14 cellular contexts compared by ENCODE assay signal in the genomic region with DNA sequence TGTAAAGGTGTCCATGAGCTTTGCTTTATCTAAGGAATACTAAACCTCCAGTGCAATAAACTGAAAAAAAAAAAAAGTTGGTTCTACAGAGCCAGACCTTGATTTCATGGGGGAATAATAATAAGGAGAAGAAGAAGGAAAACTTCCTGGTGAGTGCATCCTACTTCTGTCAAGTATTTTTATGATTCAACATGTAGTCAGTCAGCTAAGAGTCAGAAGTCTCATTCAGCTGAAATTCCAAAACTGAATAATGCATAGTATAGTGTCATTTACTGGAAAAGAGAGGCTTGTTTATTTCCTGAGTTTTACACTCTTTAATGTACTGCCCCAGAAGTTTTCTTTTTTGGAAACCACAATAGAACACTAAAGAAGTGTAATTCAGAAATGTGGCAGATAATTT.
DNase-seq lines count a peak whose midpoint lies in the region; TF ChIP-seq lines count a peak whose summit lies in the region.
"Had no signal": no experiment of that assay in that cellular context is flagged by ENCODE, and none has a peak within 500 bp of the region (broad histone marks: within the 10 kb centered on the region; RNA-seq: fewer than 3 reads in every experiment).

No MANE protein-coding gene starts in this region.

- H3K4me1 ChIP-seq in mesenchymal stem cell (ENCODE audit: control insufficient read depth, insufficient read depth, low read depth, low read length), result no peaks in the 10 kb centered on the region

- H3K27ac ChIP-seq in mesenchymal stem cell (ENCODE audit: low read length, poor library complexity, severe bottlenecking), result no peak overlapping the region
- H3K27ac ChIP-seq: heart right ventricle had no signal

- POLR2A ChIA-PET in BJ (lab: Charles Lee), result no interaction called here

- no peaks in the 10 kb centered on the region for H3K9me3 ChIP-seq in mesenchymal stem cell (ENCODE audit: control insufficient read depth, low read length)

- TF ChIP-seq CTCF in BJ (IDR thresholded peaks at IDR 0.05; ENCODE audit: insufficient read depth, low read depth, low read length) (no peak), cardiac fibroblast (IDR thresholded peaks at IDR 0.05; ENCODE audit: low read depth, low read length) (no peak)

- no peak overlapping the region for H4K8ac ChIP-seq in mesenchymal stem cell (ENCODE audit: low read length)

- no peak overlapping the region for H2BK120ac ChIP-seq in mesenchymal stem cell (ENCODE audit: low read depth, low read length)

- peak overlapping the region; percentile 73 for H3K9ac ChIP-seq in mesenchymal stem cell (ENCODE audit: low read length)

- H2BK5ac ChIP-seq in mesenchymal stem cell (ENCODE audit: low read depth, low read length, poor library complexity, severe bottlenecking), result no peak overlapping the region

- H3K27me3 ChIP-seq in BJ (ENCODE audit: control insufficient read depth, insufficient read depth, low read length), result no peaks in the 10 kb centered on the region
- H3K27me3 ChIP-seq in mesenchymal stem cell (ENCODE audit: control insufficient read depth in 1 of 2, insufficient read depth in 1 of 2, low read length in 2 of 2), result no peaks in the 10 kb centered on the region
- H3K27me3 ChIP-seq: heart right ventricle had no signal

- DNase-seq in BJ (ENCODE audit: low read depth) (peak; percentile 36), M059J (ENCODE audit: low read depth) (peak; percentile 63), cardiac fibroblast (ENCODE audit: low read depth in 2 of 2) (peak; percentile 27 to 65), mesenchymal stem cell (peak; percentile 29), COLO668 (lab: John Stamatoyannopoulos, UW; ENCODE audit: unreplicated experiment) (no peak), NCI-H748 (lab: John Stamatoyannopoulos, UW; ENCODE audit: unreplicated experiment) (no peak), cerebellar cortex (ENCODE audit: low spot score) (no peak), NCI-H526 (lab: John Stamatoyannopoulos, UW) (no peak)
- DNase-seq: activated CD4-positive, alpha-beta T cell treated with anti-CD3 and anti-CD28 coated beads, Interleukin-2, amount 10 ng/mL, durations not matched to agents 7 days and 5 days; activated T-cell treated with anti-CD3 and anti-CD28 coated beads, Interleukin-2, amount 50 U/mL, for 4 hours; CD8-positive, alpha-beta memory T cell; effector CD8-positive, alpha-beta T cell; heart right ventricle; NCI-H1092 treated with DMSO at 0.1 percent for 48 hours had no signal

- H3K4ac ChIP-seq in mesenchymal stem cell (ENCODE audit: low read depth in 1 of 2, low read length in 2 of 2), result no peak overlapping the region

- no peak overlapping the region for H2BK15ac ChIP-seq in mesenchymal stem cell (ENCODE audit: low read depth, poor library complexity, severe bottlenecking)

- H3K23ac ChIP-seq in mesenchymal stem cell (ENCODE audit: low read length in 2 of 2), result no peak overlapping the region

- no peak overlapping the region for H2AFZ ChIP-seq in mesenchymal stem cell (ENCODE audit: low read depth, low read length)

- H3K4me3 ChIP-seq in BJ (ENCODE audit: low read depth, low read length) (no peak overlapping the region), cardiac fibroblast (replicated peaks in 1 of 2; ENCODE audit: low read depth in 2 of 2, low read length in 2 of 2) (no peak overlapping the region), mesenchymal stem cell (ENCODE audit: insufficient read depth in 1 of 2, low read depth in 1 of 2, low read length in 2 of 2) (peak overlapping the region in 1 of 2 experiments; percentile 67)
- H3K4me3 ChIP-seq: heart right ventricle had no signal

- no peak overlapping the region for H4K91ac ChIP-seq in mesenchymal stem cell (ENCODE audit: low read length)

- H3K79me1 ChIP-seq in mesenchymal stem cell (replicated peaks; ENCODE audit: low read length, poor library complexity, severe bottlenecking), result no peaks in the 10 kb centered on the region

- no peaks in the 10 kb centered on the region for H3K36me3 ChIP-seq in BJ (ENCODE audit: control insufficient read depth, insufficient read depth, low read length)
- H3K36me3 ChIP-seq in mesenchymal stem cell (ENCODE audit: control insufficient read depth in 1 of 2, insufficient read depth in 2 of 2, low read depth in 1 of 2, low read length in 2 of 2), result no peaks in the 10 kb centered on the region
- H3K36me3 ChIP-seq: heart right ventricle had no signal

- no peak overlapping the region for H2AK5ac ChIP-seq in mesenchymal stem cell (ENCODE audit: low read length, severe bottlenecking)

- H3K14ac ChIP-seq in mesenchymal stem cell (ENCODE audit: low read length in 2 of 2), result no peak overlapping the region

- H3K4me2 ChIP-seq in mesenchymal stem cell (ENCODE audit: low read length, poor library complexity, severe bottlenecking), result no peak overlapping the region

- H3K18ac ChIP-seq in mesenchymal stem cell (ENCODE audit: low read depth in 1 of 2, low read length in 2 of 2), result no peak overlapping the region

- CTCF ChIA-PET in BJ (lab: Yijun Ruan, JAX), result interaction anchor here (0.7 to 1.9 kb wide), 6 partner anchors 8 to 83 kb away, joined by 3 to 7 read pairs (median 4); a partner anchor contains a TSS

- H2BK12ac ChIP-seq in mesenchymal stem cell (ENCODE audit: low read length in 2 of 2), result no peak overlapping the region

Comparison
In these comparisons a context has a peak if more than half of its experiments do, and no peak if none do; other contexts are left out.
1. DNase-seq: peak in BJ (single experiment), M059J (single experiment), cardiac fibroblast (2 of 2) and mesenchymal stem cell (single experiment); none in COLO668 (single experiment), NCI-H748 (single experiment), cerebellar cortex (single experiment) and NCI-H526 (0 of 2).